In the genomic region with DNA sequence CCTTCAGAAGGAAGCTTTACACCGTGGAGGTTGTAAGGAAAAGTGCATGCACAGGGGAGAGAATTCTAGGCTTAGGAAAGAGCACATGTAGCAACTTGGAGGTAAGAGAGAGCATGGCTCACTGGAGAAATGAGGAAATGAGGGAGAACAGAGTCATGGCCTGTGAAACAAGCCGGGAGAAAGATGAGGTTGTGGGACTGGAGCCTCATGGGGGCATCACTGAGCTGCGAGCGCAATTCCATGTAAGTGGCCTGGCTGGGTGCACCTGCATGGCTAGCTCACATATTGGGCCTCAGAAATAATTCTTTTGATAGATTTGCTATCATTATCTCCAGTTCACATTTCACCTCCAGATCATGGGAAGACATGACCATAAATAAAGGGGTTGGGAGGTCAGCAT, we compare ENCODE assay signal across 1 cellular context.
TF ChIP-seq lines count a peak whose summit lies in the region.

No MANE protein-coding gene starts in this region.

TF ChIP-seq in H1, 55 proteins besides CTCF, POLR2A, EP300 and RAD21:
- no peak for TF ChIP-seq TCF12 (IDR thresholded peaks at IDR 0.05; ENCODE audit: low read depth, low read length)
- TF ChIP-seq, protein P1, sequence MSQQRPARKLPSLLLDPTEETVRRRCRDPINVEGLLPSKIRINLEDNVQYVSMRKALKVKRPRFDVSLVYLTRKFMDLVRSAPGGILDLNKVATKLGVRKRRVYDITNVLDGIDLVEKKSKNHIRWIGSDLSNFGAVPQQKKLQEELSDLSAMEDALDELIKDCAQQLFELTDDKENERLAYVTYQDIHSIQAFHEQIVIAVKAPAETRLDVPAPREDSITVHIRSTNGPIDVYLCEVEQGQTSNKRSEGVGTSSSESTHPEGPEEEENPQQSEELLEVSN (IDR thresholded peaks at IDR 0.05): 0 out of 2 replicates have a peak, but pooled peaks have one; percentile 45
- TF ChIP-seq, protein P2, sequence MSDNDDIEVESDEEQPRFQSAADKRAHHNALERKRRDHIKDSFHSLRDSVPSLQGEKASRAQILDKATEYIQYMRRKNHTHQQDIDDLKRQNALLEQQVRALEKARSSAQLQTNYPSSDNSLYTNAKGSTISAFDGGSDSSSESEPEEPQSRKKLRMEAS (IDR thresholded peaks at IDR 0.05): peak; percentile 24; the same call in 1 of the 2 replicates
